Comparison of ENCODE assay signal across 17 cellular contexts in genomic region chr17:54882950-54883349, GRCh38. TPM values are rescaled to one million over a fixed set of nuclear protein-coding genes. Genes with fewer than 3 reads are reported as not detected.
DNase-seq lines count a peak whose midpoint lies in the region; ATAC-seq and TF ChIP-seq lines count a peak whose summit lies in the region.
"Had no signal": no experiment of that assay in that cellular context is flagged by ENCODE, and none has a peak within 500 bp of the region (broad histone marks: within the 10 kb centered on the region; RNA-seq: fewer than 3 reads in every experiment).

No MANE protein-coding gene starts in this region.

- no peaks in the 10 kb centered on the region for H3K4me1 ChIP-seq in suprapubic skin
- H3K4me1 ChIP-seq: transverse colon had no signal

- 79% methylated on average over 3 of the region's 3 CpGs for WGBS in suprapubic skin

- no peaks in the 10 kb centered on the region for H3K9me3 ChIP-seq in suprapubic skin
- H3K9me3 ChIP-seq: transverse colon had no signal

- ATAC-seq in GM18502 (IDR thresholded peaks at IDR 0.05; ENCODE audit: poor library complexity, unreplicated experiment) (peak; percentile 98), GM19023 (IDR thresholded peaks at IDR 0.05; ENCODE audit: unreplicated experiment) (peak; percentile 83), HG02610 (IDR thresholded peaks at IDR 0.05; ENCODE audit: unreplicated experiment) (peak; percentile 83), HG03280 (IDR thresholded peaks at IDR 0.05; ENCODE audit: unreplicated experiment) (peak; percentile 88)
- ATAC-seq: HCT116; naive thymus-derived CD8-positive, alpha-beta T cell had no signal

- H3K27ac ChIP-seq in suprapubic skin, result no peak overlapping the region
- H3K27ac ChIP-seq: brain microvascular endothelial cell, dorsolateral prefrontal cortex, transverse colon had no signal

- no peaks in the 10 kb centered on the region for H3K36me3 ChIP-seq in suprapubic skin
- H3K36me3 ChIP-seq: brain microvascular endothelial cell, transverse colon had no signal

- no peak for TF ChIP-seq POLR2A in suprapubic skin (IDR thresholded peaks at IDR 0.05)

- intact Hi-C loops in head of caudate nucleus (cut with DNase I), result no loop called here

- no peaks in the 10 kb centered on the region for H3K27me3 ChIP-seq in suprapubic skin
- H3K27me3 ChIP-seq: brain microvascular endothelial cell, dorsolateral prefrontal cortex, transverse colon had no signal

- no peak for TF ChIP-seq EP300 in suprapubic skin (IDR thresholded peaks at IDR 0.05)

- DNase-seq in head of caudate nucleus (no peak), NCI-H345 treated with DMSO at 0.1 percent for 48 hours (lab: John Stamatoyannopoulos, UW; ENCODE audit: unreplicated experiment) (no peak), EL (no peak), suprapubic skin (ENCODE audit: low spot score in 2 of 2) (no peak)
- DNase-seq: activated gamma-delta T cell treated with Interleukin-2 at 50 U/mL for 16 hours; brain microvascular endothelial cell; dorsolateral prefrontal cortex; MM.1S; naive thymus-derived CD8-positive, alpha-beta T cell; NCI-H748 treated with DMSO at 0.1 percent for 48 hours; SHP77; transverse colon had no signal

- no peak overlapping the region for H3K4me3 ChIP-seq in suprapubic skin
- H3K4me3 ChIP-seq: dorsolateral prefrontal cortex, transverse colon had no signal

- TF ChIP-seq CTCF in suprapubic skin (IDR thresholded peaks at IDR 0.05), result no peak

RNA-seq across cellular contexts. Expression of gene TOM1L1, which starts 17.7 kb away (rescaled TPM):
- total RNA-seq in suprapubic skin, result 10 to 100 TPM; 40.2 to 54.6 (median 50.5) TPM
- total RNA-seq: naive thymus-derived CD8-positive, alpha-beta T cell had no signal
